ENCODE assay signal across 25 cellular contexts in genomic region chr9:26125693-26126092, GRCh38.
"Had no signal": no experiment of that assay in that cellular context is flagged by ENCODE, and none has a peak within 500 bp of the region (broad histone marks: within the 10 kb centered on the region; RNA-seq: fewer than 3 reads in every experiment).

No MANE protein-coding gene starts in this region.

- H3K9me3 Mint-ChIP-seq: endodermal cell had no signal

- H3K27me3 Mint-ChIP-seq: naive B cell had no signal

- H3K27ac ChIP-seq: coronary artery, dorsolateral prefrontal cortex, epithelial cell of prostate, esophagus squamous epithelium, gastrocnemius medialis, heart right ventricle, left lung, lower lobe of right lung had no signal

- H3K27ac Mint-ChIP-seq: endodermal cell, mesothelial cell of epicardium, naive B cell had no signal

- H3K4me3 Mint-ChIP-seq: endodermal cell, mesothelial cell of epicardium, naive B cell had no signal

- H3K4me3 ChIP-seq: coronary artery, dorsolateral prefrontal cortex, esophagus squamous epithelium, gastrocnemius medialis, heart right ventricle, left lung, lower lobe of right lung, mucosa of descending colon had no signal

- H3K9me3 ChIP-seq: esophagus squamous epithelium, gastrocnemius medialis, heart right ventricle, left lung, lower lobe of right lung had no signal

- DNase-seq: dermis blood vessel endothelial cell; dorsolateral prefrontal cortex; effector CD4-positive, alpha-beta T cell; effector memory CD4-positive, alpha-beta T cell; endodermal cell; erythroblast; esophagus squamous epithelium; foreskin fibroblast; foreskin melanocyte; gastrocnemius medialis; glutamatergic neuron; head of caudate nucleus; heart right ventricle; hippocampal formation; left cardiac atrium; left ventricle myocardium superior; lower lobe of right lung; mesenchymal stem cell; mucosa of descending colon; naive B cell had no signal

- ATAC-seq: esophagus mucosa, gastrocnemius medialis, heart right ventricle, left cardiac atrium, left lung, left ventricle myocardium superior, lower lobe of right lung, mucosa of descending colon had no signal

- H3K27me3 ChIP-seq: dorsolateral prefrontal cortex, esophagus squamous epithelium, gastrocnemius medialis, heart right ventricle, left lung had no signal

- H3K4me1 ChIP-seq: esophagus squamous epithelium, gastrocnemius medialis, heart right ventricle, left lung, lower lobe of right lung had no signal

- H3K4me1 Mint-ChIP-seq: endodermal cell, naive B cell had no signal

- H3K36me3 Mint-ChIP-seq: mesothelial cell of epicardium, naive B cell had no signal

- H3K36me3 ChIP-seq: esophagus squamous epithelium, gastrocnemius medialis, heart right ventricle, left lung, lower lobe of right lung had no signal
